ENCODE assay signal across 18 cellular contexts in the genomic region with DNA sequence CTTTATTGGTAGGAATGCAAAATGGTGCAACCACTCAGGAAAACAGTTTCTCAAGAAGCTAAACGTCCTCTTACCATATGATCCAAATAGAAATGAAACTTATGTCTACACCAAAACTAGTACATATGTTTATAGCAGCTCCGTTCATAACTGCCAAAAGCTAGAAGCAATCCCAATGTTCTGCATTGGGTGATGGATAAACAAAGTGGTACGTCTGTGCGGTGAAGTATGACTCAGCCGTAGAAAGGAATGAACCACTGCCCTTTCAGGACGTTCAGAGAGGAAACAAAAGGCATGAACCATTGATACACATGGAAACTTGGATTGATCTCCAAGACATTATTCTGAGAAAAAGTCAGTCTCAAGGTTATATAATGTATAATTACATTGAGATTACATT.
"Had no signal": no experiment of that assay in that cellular context is flagged by ENCODE, and none has a peak within 500 bp of the region (broad histone marks: within the 10 kb centered on the region; RNA-seq: fewer than 3 reads in every experiment).

No MANE protein-coding gene starts in this region.

- DNase-seq: activated CD4-positive, alpha-beta T cell treated with anti-CD3 and anti-CD28 coated beads, Interleukin-2, amount 10 ng/mL, durations not matched to agents 7 days and 5 days; activated naive CD4-positive, alpha-beta T cell; activated naive CD8-positive, alpha-beta T cell treated with anti-CD3 and anti-CD28 coated beads, Interleukin-2, amount 50 U/mL, for 24 hours; body of pancreas; central memory CD4-positive, alpha-beta T cell; left colon; lower lobe of right lung; sigmoid colon; spleen; stimulated activated naive CD8-positive, alpha-beta T cell treated with anti-CD3 and anti-CD28 coated beads, Interleukin-15, amount 100 ng/mL, for 72 hours; T-helper 9 cell; testis had no signal

- H3K4me1 Mint-ChIP-seq: activated CD4-positive, alpha-beta T cell treated with anti-CD3 and anti-CD28 coated beads, Interleukin-2, amount 10 ng/mL, durations not matched to agents 7 days and 5 days; activated naive CD8-positive, alpha-beta T cell treated with anti-CD3 and anti-CD28 coated beads, Interleukin-2, amount 50 U/mL, for 24 hours; mesothelial cell of epicardium; neural crest cell; stimulated activated naive CD8-positive, alpha-beta T cell treated with anti-CD3 and anti-CD28 coated beads, Interleukin-15, amount 100 ng/mL, for 72 hours had no signal

- H3K4me1 ChIP-seq: body of pancreas, lower lobe of right lung, pancreas, sigmoid colon, testis had no signal

- H3K27me3 Mint-ChIP-seq: activated CD4-positive, alpha-beta T cell treated with anti-CD3 and anti-CD28 coated beads, Interleukin-2, amount 10 ng/mL, durations not matched to agents 7 days and 5 days; activated naive CD8-positive, alpha-beta T cell treated with anti-CD3 and anti-CD28 coated beads, Interleukin-2, amount 50 U/mL, for 24 hours; stimulated activated naive CD8-positive, alpha-beta T cell treated with anti-CD3 and anti-CD28 coated beads, Interleukin-15, amount 100 ng/mL, for 72 hours had no signal

- H3K27ac ChIP-seq: body of pancreas, coronary artery, lower lobe of right lung, pancreas, spleen, testis, upper lobe of left lung had no signal

- H3K27ac Mint-ChIP-seq: activated CD4-positive, alpha-beta T cell treated with anti-CD3 and anti-CD28 coated beads, Interleukin-2, amount 10 ng/mL, durations not matched to agents 7 days and 5 days; activated naive CD8-positive, alpha-beta T cell treated with anti-CD3 and anti-CD28 coated beads, Interleukin-2, amount 50 U/mL, for 24 hours; activated T-helper 1 cell treated with anti-CD3 and anti-CD28 coated beads, Interleukin-12 subunit alpha, Interleukin-12 subunit beta, Interleukin-2, Interleukin-4 antibody, amounts not matched to agents 30 ng/mL and 10 ng/mL and 1 ng/mL, durations not matched to agents 14 hours and 24 hours and 36 hours; mesothelial cell of epicardium; stimulated activated naive CD8-positive, alpha-beta T cell treated with anti-CD3 and anti-CD28 coated beads, Interleukin-15, amount 100 ng/mL, for 72 hours had no signal

- H3K9me3 Mint-ChIP-seq: activated CD4-positive, alpha-beta T cell treated with anti-CD3 and anti-CD28 coated beads, Interleukin-2, amount 10 ng/mL, durations not matched to agents 7 days and 5 days; activated naive CD8-positive, alpha-beta T cell treated with anti-CD3 and anti-CD28 coated beads, Interleukin-2, amount 50 U/mL, for 24 hours; activated T-helper 1 cell treated with anti-CD3 and anti-CD28 coated beads, Interleukin-12 subunit alpha, Interleukin-12 subunit beta, Interleukin-2, Interleukin-4 antibody, amounts not matched to agents 30 ng/mL and 10 ng/mL and 1 ng/mL, durations not matched to agents 14 hours and 24 hours and 36 hours; mesothelial cell of epicardium; neural crest cell; stimulated activated naive CD8-positive, alpha-beta T cell treated with anti-CD3 and anti-CD28 coated beads, Interleukin-15, amount 100 ng/mL, for 72 hours had no signal

- H3K4me3 ChIP-seq: body of pancreas, coronary artery, lower lobe of right lung, pancreas, sigmoid colon, spleen, testis, upper lobe of left lung had no signal

- ATAC-seq: activated naive CD8-positive, alpha-beta T cell treated with anti-CD3 and anti-CD28 coated beads, Interleukin-2, amount 50 U/mL, for 24 hours; body of pancreas; left colon; lower lobe of right lung; pancreas; stimulated activated naive CD8-positive, alpha-beta T cell treated with anti-CD3 and anti-CD28 coated beads, Interleukin-15, amount 100 ng/mL, for 72 hours had no signal

- H3K27me3 ChIP-seq: body of pancreas, pancreas, sigmoid colon, spleen, testis, upper lobe of left lung had no signal

- H3K9me3 ChIP-seq: body of pancreas, lower lobe of right lung, pancreas, sigmoid colon, spleen, testis, upper lobe of left lung had no signal

- H3K4me3 Mint-ChIP-seq: activated CD4-positive, alpha-beta T cell treated with anti-CD3 and anti-CD28 coated beads, Interleukin-2, amount 10 ng/mL, durations not matched to agents 7 days and 5 days; activated naive CD8-positive, alpha-beta T cell treated with anti-CD3 and anti-CD28 coated beads, Interleukin-2, amount 50 U/mL, for 24 hours; activated T-helper 1 cell treated with anti-CD3 and anti-CD28 coated beads, Interleukin-12 subunit alpha, Interleukin-12 subunit beta, Interleukin-2, Interleukin-4 antibody, amounts not matched to agents 30 ng/mL and 10 ng/mL and 1 ng/mL, durations not matched to agents 14 hours and 24 hours and 36 hours; mesothelial cell of epicardium; neural crest cell; stimulated activated naive CD8-positive, alpha-beta T cell treated with anti-CD3 and anti-CD28 coated beads, Interleukin-15, amount 100 ng/mL, for 72 hours had no signal
